8 cellular contexts compared by ENCODE assay signal in genomic region chr13:27271572-27272096, GRCh38. TPM values are rescaled to one million over a fixed set of nuclear protein-coding genes. Genes with fewer than 3 reads are reported as not detected.
A peak's percentile ranks its signal among the peaks of the same experiment; 100 is the strongest.
DNase-seq lines count a peak whose midpoint lies in the region; ATAC-seq and TF ChIP-seq lines count a peak whose summit lies in the region.

No MANE protein-coding gene starts in this region.

- no peaks in the 10 kb centered on the region for H3K36me3 Mint-ChIP-seq in natural killer cell treated with Interleukin-12 subunit alpha and Interleukin-12 subunit beta and Interleukin-15 and Interleukin-18, amount 100 ng/mL, for 72 hours

- H3K9ac ChIP-seq in duodenal mucosa (ENCODE audit: low read depth in 1 of 2, low read length in 2 of 2), result peak overlapping the region; percentile 58 to 89

- H3K27me3 ChIP-seq in ACC112 (ENCODE audit: insufficient read depth, low read length) (0 out of 2 replicates have a peak, but pooled peaks cover 4% of the 10 kb centered on the region), duodenal mucosa (ENCODE audit: control insufficient read depth in 1 of 2, insufficient read depth in 2 of 2, low read length in 2 of 2) (no peaks in the 10 kb centered on the region)

- H3K36me3 ChIP-seq in ACC112 (ENCODE audit: insufficient read depth, low read length) (no peaks in the 10 kb centered on the region), duodenal mucosa (ENCODE audit: control insufficient read depth in 1 of 2, insufficient read depth in 2 of 2, low read length in 2 of 2) (peaks cover 0 to 6% of the 10 kb centered on the region in 2 donors)

- DNase-seq in LNCaP clone FGC (ENCODE audit: low read depth), result no peak
- DNase-seq in natural killer cell treated with Interleukin-12 subunit alpha and Interleukin-12 subunit beta and Interleukin-15 and Interleukin-18, amount 100 ng/mL, for 72 hours (ENCODE audit: low spot score), result no peak
- no peak for DNase-seq in hypothalamus (lab: John Stamatoyannopoulos, UW)
- no peak for DNase-seq in cerebellar nuclear complex (lab: John Stamatoyannopoulos, UW)
- DNase-seq in NCI-H748 (lab: John Stamatoyannopoulos, UW; ENCODE audit: unreplicated experiment), result no peak

- no peak overlapping the region for H2AFZ ChIP-seq in ACC112 (ENCODE audit: low read length, unreplicated experiment)

- no peaks in the 10 kb centered on the region for H3K9me3 ChIP-seq in duodenal mucosa (ENCODE audit: control insufficient read depth in 1 of 2, low read length in 2 of 2)

- H3K79me2 ChIP-seq in ACC112 (ENCODE audit: control insufficient read depth, insufficient read depth, low read length, unreplicated experiment), result no peaks in the 10 kb centered on the region

- peaks cover 11 to 24% of the 10 kb centered on the region in 2 donors for H3K27me3 Mint-ChIP-seq in natural killer cell treated with Interleukin-12 subunit alpha and Interleukin-12 subunit beta and Interleukin-15 and Interleukin-18, amount 100 ng/mL, for 72 hours

- TF ChIP-seq CTCF in LNCaP clone FGC (IDR thresholded peaks at IDR 0.05; ENCODE audit: control insufficient read depth, extremely low read depth, insufficient read depth), result no peak

- H3K4me3 ChIP-seq in ACC112 (ENCODE audit: low read depth, low read length), result peak overlapping the region; percentile 79
- peak overlapping the region; percentile 61 for H3K4me3 ChIP-seq in LNCaP clone FGC (ENCODE audit: low read depth, low read length)
- peak overlapping the region; percentile 81 to 92 for H3K4me3 ChIP-seq in duodenal mucosa (ENCODE audit: low read depth in 1 of 2, low read length in 2 of 2)

- no peaks in the 10 kb centered on the region for H3K9me3 Mint-ChIP-seq in natural killer cell treated with Interleukin-12 subunit alpha and Interleukin-12 subunit beta and Interleukin-15 and Interleukin-18, amount 100 ng/mL, for 72 hours

- peak overlapping the region; percentile 89 for H3K4me3 Mint-ChIP-seq in natural killer cell treated with Interleukin-12 subunit alpha and Interleukin-12 subunit beta and Interleukin-15 and Interleukin-18, amount 100 ng/mL, for 72 hours

- no peak overlapping the region for H3K27ac ChIP-seq in ACC112 (ENCODE audit: low read depth, low read length)
- H3K27ac ChIP-seq in duodenal mucosa (ENCODE audit: low read depth, low read length), result peak overlapping the region; percentile 87

- no peak for ATAC-seq in natural killer cell treated with Interleukin-12 subunit alpha and Interleukin-12 subunit beta and Interleukin-15 and Interleukin-18, amount 100 ng/mL, for 72 hours
- ATAC-seq in HG03354 (IDR thresholded peaks at IDR 0.05; ENCODE audit: poor library complexity, severe bottlenecking, unreplicated experiment), result no peak

- H3K4me1 Mint-ChIP-seq in natural killer cell treated with Interleukin-12 subunit alpha and Interleukin-12 subunit beta and Interleukin-15 and Interleukin-18, amount 100 ng/mL, for 72 hours (ENCODE audit: low read depth in 2 of 2), result peaks cover 12 to 14% of the 10 kb centered on the region in 2 donors

- H3K4me1 ChIP-seq in ACC112 (ENCODE audit: control insufficient read depth, insufficient read depth, low read length, unreplicated experiment) (peaks cover 20% of the 10 kb centered on the region), duodenal mucosa (ENCODE audit: control insufficient read depth in 1 of 2, insufficient read depth in 2 of 2, low read length in 2 of 2) (peaks cover 31 to 40% of the 10 kb centered on the region in 2 donors)

- H3K27ac Mint-ChIP-seq in natural killer cell treated with Interleukin-12 subunit alpha and Interleukin-12 subunit beta and Interleukin-15 and Interleukin-18, amount 100 ng/mL, for 72 hours, result peak overlapping the region; percentile 24 to 70

RNA-seq across cellular contexts. Expression of gene RASL11A, which starts 1.0 kb away (rescaled TPM):
- 1 to 10 TPM; 1.7 to 3.3 TPM for total RNA-seq in natural killer cell treated with Interleukin-12 subunit alpha and Interleukin-12 subunit beta and Interleukin-15 and Interleukin-18, amount 100 ng/mL, for 72 hours

RNA-seq across cellular contexts. Expression of gene RPL21, which starts 20.3 kb away (rescaled TPM):
- 100 to 1,000 TPM; 748 to 990 TPM for total RNA-seq in natural killer cell treated with Interleukin-12 subunit alpha and Interleukin-12 subunit beta and Interleukin-15 and Interleukin-18, amount 100 ng/mL, for 72 hours
